9 cellular contexts compared by ENCODE assay signal in genomic region chr1:45550401-45551305, GRCh38. TPM values are rescaled to one million over a fixed set of nuclear protein-coding genes. Genes with fewer than 3 reads are reported as not detected.
DNase-seq lines count a peak whose midpoint lies in the region; ATAC-seq, FAIRE-seq and TF ChIP-seq lines count a peak whose summit lies in the region.
"Had no signal": no experiment of that assay in that cellular context is flagged by ENCODE, and none has a peak within 500 bp of the region (broad histone marks: within the 10 kb centered on the region; RNA-seq: fewer than 3 reads in every experiment).

AKR1A1 (plus strand) TSS chr1:45550826; CDS start chr1:45561795, 10,969 bp downstream.

- no peaks in the 10 kb centered on the region for H3K9me3 ChIP-seq in keratinocyte (ENCODE audit: control insufficient read depth, low read depth, low read length)

- H3K4me3 Mint-ChIP-seq in central memory CD8-positive, alpha-beta T cell: peak within 1 kb of the TSS; percentile 94

- DNase-seq in AG20443 (ENCODE audit: low spot score) (peak; percentile 94), NCI-H446 treated with DMSO at 0.1 percent for 48 hours (lab: John Stamatoyannopoulos, UW) (peak; percentile 88), keratinocyte (ENCODE audit: low read depth, low spot score) (peak; percentile 73)
- peak; percentile 75 to 77 for DNase-seq in central memory CD8-positive, alpha-beta T cell (ENCODE audit: low spot score in 2 of 2)
- DNase-seq in stimulated activated CD4-positive, alpha-beta T cell treated with anti-CD3 and anti-CD28 coated beads, Interleukin-15, amount 100 ng/mL, for 1 hour (ENCODE audit: low read depth in 1 of 2, low spot score in 1 of 2): peak; percentile 73 to 85

- no peaks in the 10 kb centered on the region for H3K9me3 Mint-ChIP-seq in central memory CD8-positive, alpha-beta T cell

- H3K4me1 Mint-ChIP-seq in central memory CD8-positive, alpha-beta T cell: peaks cover 20% of the 10 kb centered on the region

- no peak for FAIRE-seq in keratinocyte (lab: Jason Lieb, UNC)
- FAIRE-seq: TTC549 had no signal

- H3K27ac ChIP-seq in keratinocyte (ENCODE audit: control insufficient read depth, insufficient read depth, low read length): peak within 1 kb of the TSS; percentile 79

- peaks cover 11% of the 10 kb centered on the region for H3K79me2 ChIP-seq in keratinocyte (ENCODE audit: control insufficient read depth, insufficient read depth, low read length)

- no peaks in the 10 kb centered on the region for H4K20me1 ChIP-seq in keratinocyte (ENCODE audit: control insufficient read depth, extremely low read depth, insufficient read depth, low read length)

- TF ChIP-seq CTCF in keratinocyte (optimal IDR thresholded peaks at IDR 0.05 in 1 of 3, IDR thresholded peaks at IDR 0.05 in 1 of 3, conservative IDR thresholded peaks at IDR 0.05 in 1 of 3; ENCODE audit: extremely low read depth in 1 of 3, insufficient read depth in 2 of 3, low read length in 3 of 3): peak in 1 of 3 experiments; percentile 7

- peaks cover under 1 to 6% of the 10 kb centered on the region in 2 experiments for H3K36me3 ChIP-seq in keratinocyte (ENCODE audit: control insufficient read depth in 2 of 2, extremely low read depth in 1 of 2, insufficient read depth in 2 of 2, low read length in 2 of 2)

- peaks cover 18% of the 10 kb centered on the region for H3K4me1 ChIP-seq in keratinocyte (ENCODE audit: control insufficient read depth, extremely low read depth, insufficient read depth, low read length)

- H3K9me1 ChIP-seq in keratinocyte (ENCODE audit: control insufficient read depth, extremely low read depth, insufficient read depth, low read length): no peaks in the 10 kb centered on the region

- H3K27me3 Mint-ChIP-seq in central memory CD8-positive, alpha-beta T cell: no peaks in the 10 kb centered on the region

- peaks cover 9% of the 10 kb centered on the region for H3K36me3 Mint-ChIP-seq in central memory CD8-positive, alpha-beta T cell (ENCODE audit: insufficient read depth)

- peak within 1 kb of the TSS; percentile 91 for H2AFZ ChIP-seq in keratinocyte (ENCODE audit: control insufficient read depth, low read length)

- dilution Hi-C loops in keratinocyte (cut with MboI; ENCODE audit: extremely low pct_ligation_motif_present, low sequenced_read_pairs): no loop called here

- H3K27me3 ChIP-seq in keratinocyte (ENCODE audit: control insufficient read depth, extremely low read depth, insufficient read depth, low read length): no peaks in the 10 kb centered on the region

- H3K4me2 ChIP-seq in keratinocyte (ENCODE audit: control insufficient read depth, extremely low read depth, insufficient read depth, low read depth, low read length): peak within 1 kb of the TSS; percentile 100

- peak within 1 kb of the TSS; percentile 82 for H3K9ac ChIP-seq in keratinocyte (ENCODE audit: control insufficient read depth, extremely low read depth, insufficient read depth, low read length)

- H3K4me3 ChIP-seq in keratinocyte (ENCODE audit: control insufficient read depth in 2 of 3, extremely low read depth in 1 of 3, insufficient read depth in 2 of 3, low read depth in 1 of 3, low read length in 3 of 3): peak within 1 kb of the TSS; percentile 77 to 91 (median 84)

- ATAC-seq in GM19043 (IDR thresholded peaks at IDR 0.05; ENCODE audit: low read depth, unreplicated experiment): peak; percentile 82
- peak; percentile 87 for ATAC-seq in HG03354 (IDR thresholded peaks at IDR 0.05; ENCODE audit: poor library complexity, severe bottlenecking, unreplicated experiment)
- ATAC-seq in activated CD4-positive, CD25-positive, alpha-beta regulatory T cell treated with anti-CD3 and anti-CD28 coated beads, Interleukin-2, amount 50 U/mL, for 24 hours: peak; percentile 94
- peak; percentile 96 for ATAC-seq in central memory CD8-positive, alpha-beta T cell (replicated peaks; ENCODE audit: extremely low read depth, poor library complexity, severe bottlenecking)

- peak within 1 kb of the TSS; percentile 76 for H3K27ac Mint-ChIP-seq in central memory CD8-positive, alpha-beta T cell (ENCODE audit: low read depth)

RNA-seq across cellular contexts. Expression of gene AKR1A1, which starts in this region (rescaled TPM):
- 104 to 109 TPM (median 107 TPM) in 3 replicates for polyA plus RNA-seq in keratinocyte
- polyA plus RNA-seq in keratinocyte (2011; ENCODE audit: low read depth): 33.4 TPM
- 84.2 and 96.9 TPM in 2 replicates for polyA plus RNA-seq in keratinocyte (2011; cell fraction: cytosol; rRNA removed)
- polyA plus RNA-seq in keratinocyte (2011; cell fraction: nucleus; rRNA removed): 91.2 and 103 TPM in 2 replicates
- 48.4 and 102 TPM in 2 replicates for polyA plus RNA-seq in keratinocyte (2012; ENCODE audit: low replicate concordance)
- polyA minus RNA-seq in keratinocyte: 96.7 to 108 TPM (median 98.9 TPM) in 3 replicates
- polyA minus RNA-seq in keratinocyte (2011; cell fraction: cytosol; rRNA and poly(A)+ RNA removed): 58.5 TPM
- polyA minus RNA-seq in keratinocyte (2011; cell fraction: nucleus; rRNA and poly(A)+ RNA removed): 29.2 and 30.4 TPM in 2 replicates

Comparison
In these comparisons a context has a peak if more than half of its experiments do, and no peak if none do; other contexts are left out.
1. Peak in every context shown above with its lines: DNase-seq, ATAC-seq, H3K4me3 ChIP-seq and H3K27ac ChIP-seq.